19 cellular contexts compared by ENCODE assay signal in the genomic region with DNA sequence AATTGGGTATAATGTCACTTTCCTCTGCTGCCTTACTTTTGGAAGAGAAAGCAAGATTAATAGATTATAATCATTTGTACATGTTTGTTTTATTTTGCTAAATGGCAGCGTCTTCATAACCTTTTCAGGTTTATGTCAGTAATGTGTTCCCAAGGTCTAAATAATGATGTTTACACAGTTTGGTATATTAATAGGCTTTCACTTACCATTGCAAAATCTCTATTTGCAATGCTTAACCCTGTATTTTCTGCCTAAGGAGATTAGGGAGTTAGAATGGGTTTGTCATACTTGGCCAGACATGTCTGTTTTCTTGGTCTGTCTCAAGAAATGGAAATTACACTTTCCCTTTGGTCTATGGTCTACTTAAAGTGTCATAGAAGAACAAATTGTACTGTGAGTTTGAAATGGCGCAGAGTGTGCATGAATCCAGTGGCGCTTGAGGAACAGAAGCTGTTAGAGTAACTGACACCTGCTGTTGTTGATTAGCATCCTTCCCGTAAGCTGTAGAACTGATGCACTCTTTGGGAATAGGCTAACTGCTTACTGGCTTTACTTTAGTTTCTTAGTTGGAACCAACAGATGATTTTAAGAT.
DNase-seq lines count a peak whose midpoint lies in the region; ATAC-seq, FAIRE-seq and TF ChIP-seq lines count a peak whose summit lies in the region.
"Had no signal": no experiment of that assay in that cellular context is flagged by ENCODE, and none has a peak within 500 bp of the region (broad histone marks: within the 10 kb centered on the region; RNA-seq: fewer than 3 reads in every experiment).

No MANE protein-coding gene starts in this region.

- no peaks in the 10 kb centered on the region for H3K79me2 ChIP-seq in HepG2 (ENCODE audit: insufficient read depth, low read length)

- DNase-seq in HepG2 (ENCODE audit: low spot score) (no peak), right lobe of liver (no peak), NCI-H524 treated with DMSO at 0.1 percent for 48 hours (lab: John Stamatoyannopoulos, UW) (peak; percentile 68), MV-4-11 (lab: John Stamatoyannopoulos, UW) (no peak), gastrocnemius medialis (no peak)
- DNase-seq: C1 segment of cervical spinal cord, DND-41, NCI-H1048, NCI-H1694, NCI-H2081 treated with DMSO at 0.1 percent for 48 hours, NCI-H2227 treated with DMSO at 0.1 percent for 48 hours, NCI-H526, SHP77 had no signal

- in situ Hi-C loops in HepG2 (cut with HindIII; ENCODE audit: extremely low pct_ligation_motif_present, low pct_unique_long_range_greater_than_20kb), result no loop called here
- in situ Hi-C loops in gastrocnemius medialis (cut with MboI; ENCODE audit: low sequenced_read_pairs in 4 of 4), result no loop called here

- H3K9me3 ChIP-seq in HepG2 (ENCODE audit: low read length) (no peaks in the 10 kb centered on the region), right lobe of liver (no peaks in the 10 kb centered on the region), gastrocnemius medialis (no peaks in the 10 kb centered on the region)

- CTCF ChIA-PET in HepG2 (lab: Yijun Ruan, JAX; ENCODE audit: low intra/inter-chr PET ratio, low total read pairs), result no interaction called here

- no peak overlapping the region for H3K27ac ChIP-seq in HepG2 (ENCODE audit: extremely low read length, insufficient read depth, low read length)
- no peak overlapping the region for H3K27ac ChIP-seq in right lobe of liver
- H3K27ac ChIP-seq in urinary bladder (ENCODE audit: low read depth), result no peak overlapping the region
- H3K27ac ChIP-seq in gastrocnemius medialis, result no peak overlapping the region
- H3K27ac ChIP-seq: KMS-11, SK-N-MC had no signal

- no peak for TF ChIP-seq EP300 in HepG2 (IDR thresholded peaks at IDR 0.05; ENCODE audit: low read depth in 2 of 2, low read length in 2 of 2)
- no peak for TF ChIP-seq EP300 in HepG2 (CRISPR knock-in tag; IDR thresholded peaks at IDR 0.05; ENCODE audit: borderline replicate concordance)

- no peak for TF ChIP-seq RAD21 in HepG2 (CRISPR knock-in tag; IDR thresholded peaks at IDR 0.05)

- no peaks in the 10 kb centered on the region for H4K20me1 ChIP-seq in HepG2 (ENCODE audit: insufficient read depth, low read length)

- H3K36me3 ChIP-seq in HepG2 (replicated peaks in 1 of 2; ENCODE audit: control insufficient read depth in 1 of 2, insufficient read depth in 2 of 2, low read length in 2 of 2) (no peaks in the 10 kb centered on the region), right lobe of liver (no peaks in the 10 kb centered on the region), urinary bladder (ENCODE audit: insufficient read depth) (no peaks in the 10 kb centered on the region), gastrocnemius medialis (no peaks in the 10 kb centered on the region)

- no peak overlapping the region for H3K4me2 ChIP-seq in HepG2 (ENCODE audit: low read depth, low read length)
- H3K4me2 ChIP-seq: KMS-11 had no signal

- POLR2A ChIA-PET in HepG2 (lab: Yijun Ruan, JAX), result no interaction called here

- H3K9ac ChIP-seq in HepG2 (ENCODE audit: insufficient read depth, low read depth, low read length), result no peak overlapping the region
- H3K9ac ChIP-seq: KMS-11 had no signal

- H3K27me3 ChIP-seq in HepG2 (ENCODE audit: control insufficient read depth in 1 of 2, insufficient read depth in 2 of 2, low read length in 2 of 2) (no peaks in the 10 kb centered on the region), right lobe of liver (no peaks in the 10 kb centered on the region), gastrocnemius medialis (no peaks in the 10 kb centered on the region)

- H3K4me3 ChIP-seq in HepG2 (replicated peaks in 1 of 3; ENCODE audit: insufficient read depth in 1 of 3, low read depth in 2 of 3, low read length in 3 of 3) (no peak overlapping the region), right lobe of liver (no peak overlapping the region), urinary bladder (ENCODE audit: low read depth, low read length) (peak overlapping the region; percentile 9), gastrocnemius medialis (no peak overlapping the region)
- H3K4me3 ChIP-seq: SK-N-MC had no signal

- intact Hi-C loops in HepG2 (cut with micrococcal nuclease; ENCODE audit: unreplicated experiment) (no loop called here), right lobe of liver (cut with DNase I) (no loop called here), gastrocnemius medialis (cut with DNase I; ENCODE audit: low total_unique reads) (loop anchor here (5.0 kb wide), 1 partner anchor 453 kb away; no protein-coding TSS in a partner anchor)

- WGBS in HepG2 (ENCODE audit: low lambda C conversion rate), result 49% methylated on average over 4 of the region's 4 CpGs
- WGBS in right lobe of liver (ENCODE audit: insufficient coverage, low coverage, low lambda C conversion rate, missing lambda C conversion rate), result 58% methylated on average over 4 of the region's 4 CpGs
- WGBS in urinary bladder, result 72% methylated on average over 4 of the region's 4 CpGs

- FAIRE-seq in HepG2 (lab: Jason Lieb, UNC), result no peak
- FAIRE-seq: H1 had no signal

- TF ChIP-seq POLR2A in HepG2 (IDR thresholded peaks at IDR 0.05; ENCODE audit: insufficient read depth in 1 of 2, low read depth in 2 of 2, low read length in 2 of 2) (no peak), right lobe of liver (IDR thresholded peaks at IDR 0.05) (no peak), gastrocnemius medialis (IDR thresholded peaks at IDR 0.05) (no peak)

- ATAC-seq in HepG2, result no peak
- ATAC-seq in right lobe of liver, result no peak
- peak; percentile 77 for ATAC-seq in esophagus mucosa
- ATAC-seq in HG03439 (IDR thresholded peaks at IDR 0.05; ENCODE audit: unreplicated experiment), result no peak
- no peak for ATAC-seq in gastrocnemius medialis

- no peak for TF ChIP-seq CTCF in HepG2 (CRISPR knock-in tag; IDR thresholded peaks at IDR 0.05)
- TF ChIP-seq CTCF in right lobe of liver (IDR thresholded peaks at IDR 0.05), result no peak
- no peak for TF ChIP-seq CTCF in gastrocnemius medialis (IDR thresholded peaks at IDR 0.05 in 4 of 5, conservative IDR thresholded peaks at IDR 0.05 in 1 of 5)

- H3K4me1 ChIP-seq in HepG2 (ENCODE audit: insufficient read depth, low read length) (no peaks in the 10 kb centered on the region), right lobe of liver (no peaks in the 10 kb centered on the region), urinary bladder (ENCODE audit: insufficient read depth) (no peaks in the 10 kb centered on the region), gastrocnemius medialis (no peaks in the 10 kb centered on the region)

- no peak overlapping the region for H2AFZ ChIP-seq in HepG2 (ENCODE audit: low read length)

- BruUV-seq in HepG2 (replicated peaks; lab: Mats Ljungman, UMichigan), result no TSS peak

TF ChIP-seq in HepG2, 621 proteins besides CTCF, POLR2A, EP300 and RAD21:
- TF ChIP-seq ZNF792 (CRISPR knock-in tag; IDR thresholded peaks at IDR 0.05) (no peak), RFXAP (CRISPR knock-in tag; IDR thresholded peaks at IDR 0.05; ENCODE audit: borderline replicate concordance) (no peak), ZNF3 (CRISPR knock-in tag; IDR thresholded peaks at IDR 0.05) (no peak), ZNF652 (CRISPR knock-in tag; IDR thresholded peaks at IDR 0.05; ENCODE audit: borderline replicate concordance, low read depth) (0 out of 2 replicates have a peak, but pooled peaks have one; percentile 56)
- TF ChIP-seq, protein P1, sequence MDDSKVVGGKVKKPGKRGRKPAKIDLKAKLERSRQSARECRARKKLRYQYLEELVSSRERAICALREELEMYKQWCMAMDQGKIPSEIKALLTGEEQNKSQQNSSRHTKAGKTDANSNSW (CRISPR knock-in tag; IDR thresholded peaks at IDR 0.05; ENCODE audit: borderline replicate concordance), result no peak
- TF ChIP-seq, protein P2, sequence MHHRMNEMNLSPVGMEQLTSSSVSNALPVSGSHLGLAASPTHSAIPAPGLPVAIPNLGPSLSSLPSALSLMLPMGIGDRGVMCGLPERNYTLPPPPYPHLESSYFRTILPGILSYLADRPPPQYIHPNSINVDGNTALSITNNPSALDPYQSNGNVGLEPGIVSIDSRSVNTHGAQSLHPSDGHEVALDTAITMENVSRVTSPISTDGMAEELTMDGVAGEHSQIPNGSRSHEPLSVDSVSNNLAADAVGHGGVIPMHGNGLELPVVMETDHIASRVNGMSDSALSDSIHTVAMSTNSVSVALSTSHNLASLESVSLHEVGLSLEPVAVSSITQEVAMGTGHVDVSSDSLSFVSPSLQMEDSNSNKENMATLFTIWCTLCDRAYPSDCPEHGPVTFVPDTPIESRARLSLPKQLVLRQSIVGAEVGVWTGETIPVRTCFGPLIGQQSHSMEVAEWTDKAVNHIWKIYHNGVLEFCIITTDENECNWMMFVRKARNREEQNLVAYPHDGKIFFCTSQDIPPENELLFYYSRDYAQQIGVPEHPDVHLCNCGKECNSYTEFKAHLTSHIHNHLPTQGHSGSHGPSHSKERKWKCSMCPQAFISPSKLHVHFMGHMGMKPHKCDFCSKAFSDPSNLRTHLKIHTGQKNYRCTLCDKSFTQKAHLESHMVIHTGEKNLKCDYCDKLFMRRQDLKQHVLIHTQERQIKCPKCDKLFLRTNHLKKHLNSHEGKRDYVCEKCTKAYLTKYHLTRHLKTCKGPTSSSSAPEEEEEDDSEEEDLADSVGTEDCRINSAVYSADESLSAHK (CRISPR knock-in tag; IDR thresholded peaks at IDR 0.05; ENCODE audit: borderline replicate concordance), result no peak
TF ChIP-seq in HepG2: peak in this region for 1.
